15 cellular contexts compared by ENCODE assay signal in the genomic region with DNA sequence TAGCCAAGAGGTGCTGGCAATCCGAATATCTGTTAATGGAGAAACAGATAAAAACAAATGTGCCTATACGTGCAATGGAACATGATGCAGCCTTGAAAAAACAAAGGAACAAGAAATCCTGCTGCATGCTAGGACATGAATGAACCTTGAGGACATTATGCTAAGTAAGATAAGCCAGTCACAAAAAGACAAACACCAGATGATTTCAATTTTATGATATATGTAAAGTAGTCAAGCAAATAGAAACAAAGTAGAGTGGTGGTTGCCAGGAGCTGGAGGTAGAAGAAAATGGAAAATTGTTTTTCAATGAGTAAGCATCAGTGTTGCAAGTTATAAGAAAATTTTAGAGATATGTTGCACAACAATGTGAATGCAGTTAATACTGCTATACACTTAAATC.
A peak's percentile ranks its signal among the peaks of the same experiment; 100 is the strongest.
DNase-seq lines count a peak whose midpoint lies in the region; ATAC-seq and TF ChIP-seq lines count a peak whose summit lies in the region.
"Had no signal": no experiment of that assay in that cellular context is flagged by ENCODE, and none has a peak within 500 bp of the region (broad histone marks: within the 10 kb centered on the region; RNA-seq: fewer than 3 reads in every experiment).

No MANE protein-coding gene starts in this region.

- peak; percentile 36; the same call in 2 of the 3 replicates for ATAC-seq in RWPE2 (ENCODE audit: low read depth)
- ATAC-seq in foreskin keratinocyte, result no peak
- no peak for ATAC-seq in GM19463 (IDR thresholded peaks at IDR 0.05; ENCODE audit: unreplicated experiment)
- ATAC-seq: A549, GM12878, GM23338 had no signal

- H3K4me1 ChIP-seq in HAP-1, result no peaks in the 10 kb centered on the region; the same call in 1 of the 2 replicates
- peaks cover 12% of the 10 kb centered on the region for H3K4me1 ChIP-seq in HUES6 (ENCODE audit: control insufficient read depth, insufficient read depth, low read length)
- peaks cover 5% of the 10 kb centered on the region for H3K4me1 ChIP-seq in RWPE2 (ENCODE audit: insufficient read depth, poor library complexity, severe bottlenecking)
- H3K4me1 ChIP-seq in foreskin keratinocyte, result no peaks in the 10 kb centered on the region
- H3K4me1 ChIP-seq: A549, BE2C had no signal

- H3K9me3 ChIP-seq in HAP-1 (no peaks in the 10 kb centered on the region; the same call in 1 of the 2 replicates), HUES6 (ENCODE audit: control insufficient read depth, insufficient read depth, low read depth, low read length) (peaks cover 4% of the 10 kb centered on the region; the same call in 1 of the 2 replicates), RWPE2 (ENCODE audit: severe bottlenecking) (peaks cover 5% of the 10 kb centered on the region), WERI-Rb-1 (ENCODE audit: severe bottlenecking) (no peaks in the 10 kb centered on the region)
- H3K9me3 ChIP-seq: A549, BE2C had no signal

- DNase-seq in HAP-1 (ENCODE audit: low spot score in 2 of 2), result peak; percentile 9 to 46
- DNase-seq in RWPE2 (ENCODE audit: low spot score), result no peak
- DNase-seq in foreskin keratinocyte, result peak; percentile 24 to 47
- DNase-seq in NCI-H1417 treated with DMSO at 0.1 percent for 48 hours (lab: John Stamatoyannopoulos, UW), result no peak
- DNase-seq in WERI-Rb-1, result no peak
- DNase-seq: BE2C; CD4-positive, alpha-beta memory T cell; DMS79; H7 had no signal

- H3K27ac ChIP-seq in HUES6 (ENCODE audit: low read depth, low read length), result peak overlapping the region; percentile 48; the same call in 1 of the 2 replicates
- H3K27ac ChIP-seq in RWPE2 (ENCODE audit: poor library complexity, severe bottlenecking), result no peak overlapping the region
- H3K27ac ChIP-seq in foreskin keratinocyte, result no peak overlapping the region
- H3K27ac ChIP-seq in WERI-Rb-1, result no peak overlapping the region
- H3K27ac ChIP-seq: A549, C4-2B had no signal

- H3K4me3 ChIP-seq in HAP-1 (no peak overlapping the region), HUES6 (ENCODE audit: low read depth, low read length) (no peak overlapping the region), RWPE2 (ENCODE audit: severe bottlenecking) (no peak overlapping the region), WERI-Rb-1 (ENCODE audit: low read depth, low read length) (no peak overlapping the region)
- H3K4me3 ChIP-seq: A549, GM12878, GM23338 had no signal

- in situ Hi-C loops in HAP-1 (cut with MboI; ENCODE audit: low sequenced_read_pairs), result no loop called here

- no peak for TF ChIP-seq CTCF in RWPE2 (IDR thresholded peaks at IDR 0.05; ENCODE audit: poor library complexity, severe bottlenecking)
- no peak for TF ChIP-seq CTCF in foreskin keratinocyte (conservative IDR thresholded peaks at IDR 0.05)
- TF ChIP-seq CTCF in WERI-Rb-1 (IDR thresholded peaks at IDR 0.05; ENCODE audit: low read depth, low read length), result no peak

- no peaks in the 10 kb centered on the region; the same call in 1 of the 2 replicates for H3K27me3 ChIP-seq in HAP-1 (ENCODE audit: low read depth)
- no peaks in the 10 kb centered on the region for H3K27me3 ChIP-seq in HUES6 (ENCODE audit: control insufficient read depth, insufficient read depth, low read length)
- no peaks in the 10 kb centered on the region for H3K27me3 ChIP-seq in RWPE2 (ENCODE audit: insufficient read depth, poor library complexity, severe bottlenecking)
- H3K27me3 ChIP-seq in foreskin keratinocyte, result no peaks in the 10 kb centered on the region
- peaks cover 2% of the 10 kb centered on the region for H3K27me3 ChIP-seq in WERI-Rb-1 (ENCODE audit: insufficient read depth, low read depth, severe bottlenecking)
- H3K27me3 ChIP-seq: BE2C had no signal

- H3K36me3 ChIP-seq in HAP-1 (replicated peaks), result no peaks in the 10 kb centered on the region
- H3K36me3 ChIP-seq in HUES6 (ENCODE audit: control insufficient read depth, insufficient read depth, low read length), result no peaks in the 10 kb centered on the region
- H3K36me3 ChIP-seq in RWPE2 (ENCODE audit: low read depth), result no peaks in the 10 kb centered on the region
- H3K36me3 ChIP-seq in WERI-Rb-1, result no peaks in the 10 kb centered on the region
- H3K36me3 ChIP-seq: BE2C had no signal

- no peak overlapping the region for H3K9ac ChIP-seq in HUES6 (ENCODE audit: low read length)

Comparison
In these comparisons a context has a peak if more than half of its experiments do, and no peak if none do; other contexts are left out.
1. DNase-seq: peak in HAP-1 (2 of 2) and foreskin keratinocyte (2 of 2); none in RWPE2 (single experiment), NCI-H1417 treated with DMSO at 0.1 percent for 48 hours (single experiment) and WERI-Rb-1 (single experiment).